22 cellular contexts compared by ENCODE assay signal in the genomic region with DNA sequence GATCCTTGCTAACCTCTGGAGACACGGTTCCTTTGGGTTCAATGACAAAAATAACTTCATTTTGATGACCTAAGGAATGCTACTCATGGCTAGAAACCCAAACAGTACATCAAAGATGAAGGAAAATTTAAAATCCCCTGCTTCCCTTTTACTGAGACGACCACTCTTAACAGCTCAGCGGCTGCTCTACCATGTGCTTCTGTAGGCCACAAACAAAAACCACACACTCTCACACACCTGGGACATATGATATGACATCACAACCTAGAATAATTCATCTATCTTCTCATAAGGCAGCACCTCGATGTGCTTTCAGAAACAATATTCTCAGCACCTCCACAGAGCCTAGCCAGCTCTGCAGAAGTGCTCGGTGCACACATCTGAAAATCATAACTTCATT. TPM values are rescaled to one million over a fixed set of nuclear protein-coding genes. Genes with fewer than 3 reads are reported as not detected.
DNase-seq lines count a peak whose midpoint lies in the region; ATAC-seq and TF ChIP-seq lines count a peak whose summit lies in the region.
"Had no signal": no experiment of that assay in that cellular context is flagged by ENCODE, and none has a peak within 500 bp of the region (broad histone marks: within the 10 kb centered on the region; RNA-seq: fewer than 3 reads in every experiment).

No MANE protein-coding gene starts in this region.

- H3K36me3 ChIP-seq in gastrocnemius medialis: peaks cover 0 to 14% of the 10 kb centered on the region in 2 donors
- H3K36me3 ChIP-seq: MG63 had no signal

- DNase-seq in Right ventricle myocardium inferior (ENCODE audit: missing footprints) (peak; percentile 13), Right ventricle myocardium superior (no peak), NAMALWA (ENCODE audit: low spot score) (peak; percentile 43), naive B cell (peak; percentile 21), gastrocnemius medialis (no peak), hypothalamus (lab: John Stamatoyannopoulos, UW) (no peak), GOT3 (lab: John Stamatoyannopoulos, UW) (no peak)
- no peak for DNase-seq in stimulated activated CD4-positive, alpha-beta T cell treated with anti-CD3 and anti-CD28 coated beads, Interleukin-4, amount 100 ng/mL, for 24 hours
- DNase-seq: Caco-2; CD8-positive, alpha-beta T cell; DMS79; KG1; MG63; NCI-H2029 treated with DMSO at 0.1 percent for 48 hours; NCI-H446 treated with DMSO at 0.1 percent for 48 hours; NCI-H526; NCI-H82; NK-92 treated with Interleukin-12 subunit alpha and Interleukin-12 subunit beta, amount 100 ng/mL, for 24 hours; RPMI8226; SHP77 treated with DMSO at 0.1 percent for 48 hours had no signal

- no peak for TF ChIP-seq CTCF in gastrocnemius medialis (IDR thresholded peaks at IDR 0.05 in 4 of 5, conservative IDR thresholded peaks at IDR 0.05 in 1 of 5)

- peak overlapping the region; percentile 44 to 78 (median 56) for H3K4me3 ChIP-seq in gastrocnemius medialis
- H3K4me3 ChIP-seq: MG63 had no signal

- in situ Hi-C loops in gastrocnemius medialis (cut with MboI; ENCODE audit: low sequenced_read_pairs in 4 of 4): no loop called here

- H3K27me3 Mint-ChIP-seq in naive B cell: peaks cover 3 to 12% (median 6%) of the 10 kb centered on the region in 3 donors

- H3K36me3 Mint-ChIP-seq in naive B cell: no peaks in the 10 kb centered on the region
- H3K36me3 Mint-ChIP-seq: CD8-positive, alpha-beta T cell had no signal

- TF ChIP-seq POLR2A in gastrocnemius medialis (IDR thresholded peaks at IDR 0.05): no peak

- intact Hi-C loops in Right ventricle myocardium inferior (cut with DNase I) (no loop called here), Right ventricle myocardium superior (cut with DNase I) (no loop called here), gastrocnemius medialis (cut with DNase I; ENCODE audit: low total_unique reads) (loop anchor here (2.0 kb wide), 1 partner anchor 41 kb away; no protein-coding TSS in a partner anchor)

- H3K27ac Mint-ChIP-seq in naive B cell: peak overlapping the region in 2 of 6 donors; percentile 4 to 39
- H3K27ac Mint-ChIP-seq: CD8-positive, alpha-beta T cell had no signal

- no peaks in the 10 kb centered on the region for H3K9me3 Mint-ChIP-seq in naive B cell
- H3K9me3 Mint-ChIP-seq: CD8-positive, alpha-beta T cell had no signal

- peaks cover 73 to 74% of the 10 kb centered on the region in 2 donors for H3K4me1 ChIP-seq in gastrocnemius medialis
- H3K4me1 ChIP-seq: Caco-2 had no signal

- H3K4me1 Mint-ChIP-seq in naive B cell: peaks cover 4 to 16% (median 13%) of the 10 kb centered on the region in 3 donors

- peak overlapping the region; percentile 93 to 100 (median 98) for H3K27ac ChIP-seq in gastrocnemius medialis
- H3K27ac ChIP-seq: 22Rv1, C4-2B had no signal

- no peak overlapping the region for H3K4me3 Mint-ChIP-seq in naive B cell
- H3K4me3 Mint-ChIP-seq: CD8-positive, alpha-beta T cell had no signal

- H3K27me3 ChIP-seq in gastrocnemius medialis: no peaks in the 10 kb centered on the region
- H3K27me3 ChIP-seq: MG63 had no signal

- no peak for ATAC-seq in Right ventricle myocardium inferior
- no peak for ATAC-seq in Right ventricle myocardium superior (ENCODE audit: poor library complexity)
- ATAC-seq in naive B cell (ENCODE audit: low read depth in 2 of 2): peak; percentile 60 to 66
- ATAC-seq in gastrocnemius medialis: no peak
- ATAC-seq: CD8-positive, alpha-beta T cell had no signal

- no peaks in the 10 kb centered on the region for H3K9me3 ChIP-seq in gastrocnemius medialis
- H3K9me3 ChIP-seq: Caco-2, MG63 had no signal

RNA-seq across cellular contexts. Expression of a gene that starts 34.7 kb away (rescaled TPM):
- total RNA-seq in Right ventricle myocardium inferior (24.9 TPM), Right ventricle myocardium superior (26.8 TPM), gastrocnemius medialis (100 to 1,000 TPM; 177 to 281 (median 244) TPM)
- 1 to 10 TPM in 3 of 6 donors, under 1 TPM in 3; 0.52 to 3.4 (median 1.1) TPM for polyA plus RNA-seq in naive B cell (ENCODE audit: low read depth in 6 of 6)

Comparison
In these comparisons a context has a peak if more than half of its experiments do, and no peak if none do; other contexts are left out.
1. DNase-seq: peak in Right ventricle myocardium inferior (single experiment), NAMALWA (single experiment) and naive B cell (single experiment); none in Right ventricle myocardium superior (single experiment), gastrocnemius medialis (0 of 2), hypothalamus (0 of 51), stimulated activated CD4-positive, alpha-beta T cell treated with anti-CD3 and anti-CD28 coated beads, Interleukin-4, amount 100 ng/mL, for 24 hours (single experiment) and GOT3 (single experiment).
2. ATAC-seq: peak in naive B cell (2 of 2); none in Right ventricle myocardium inferior (single experiment), Right ventricle myocardium superior (single experiment) and gastrocnemius medialis (0 of 2).